Comparison of ENCODE assay signal across 1 cellular context in genomic region chr1:9338354-9339250, GRCh38.
TF ChIP-seq lines count a peak whose summit lies in the region.

No MANE protein-coding gene starts in this region.

TF ChIP-seq in H1, 55 proteins besides CTCF, POLR2A, EP300 and RAD21:
- TF ChIP-seq MAFK (IDR thresholded peaks at IDR 0.05; ENCODE audit: low read depth, low read length) = no peak
- TF ChIP-seq TAF1 (IDR thresholded peaks at IDR 0.05; ENCODE audit: low read depth, low read length) = no peak
- TF ChIP-seq CHD1 (IDR thresholded peaks at IDR 0.05; ENCODE audit: low read depth, low read length) = no peak
- no peak for TF ChIP-seq SIRT6 (IDR thresholded peaks at IDR 0.05; ENCODE audit: low read length)
- TF ChIP-seq USF2 (IDR thresholded peaks at IDR 0.05; ENCODE audit: low read length) = no peak
- TF ChIP-seq CBX5 (IDR thresholded peaks at IDR 0.05; ENCODE audit: low read depth, low read length) = no peak
- TF ChIP-seq, protein P1, sequence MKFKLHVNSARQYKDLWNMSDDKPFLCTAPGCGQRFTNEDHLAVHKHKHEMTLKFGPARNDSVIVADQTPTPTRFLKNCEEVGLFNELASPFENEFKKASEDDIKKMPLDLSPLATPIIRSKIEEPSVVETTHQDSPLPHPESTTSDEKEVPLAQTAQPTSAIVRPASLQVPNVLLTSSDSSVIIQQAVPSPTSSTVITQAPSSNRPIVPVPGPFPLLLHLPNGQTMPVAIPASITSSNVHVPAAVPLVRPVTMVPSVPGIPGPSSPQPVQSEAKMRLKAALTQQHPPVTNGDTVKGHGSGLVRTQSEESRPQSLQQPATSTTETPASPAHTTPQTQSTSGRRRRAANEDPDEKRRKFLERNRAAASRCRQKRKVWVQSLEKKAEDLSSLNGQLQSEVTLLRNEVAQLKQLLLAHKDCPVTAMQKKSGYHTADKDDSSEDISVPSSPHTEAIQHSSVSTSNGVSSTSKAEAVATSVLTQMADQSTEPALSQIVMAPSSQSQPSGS (IDR thresholded peaks at IDR 0.05; ENCODE audit: low read length) = no peak
- no peak for TF ChIP-seq SUZ12 (IDR thresholded peaks at IDR 0.05; ENCODE audit: low read length)
- no peak for TF ChIP-seq CTBP2 (IDR thresholded peaks at IDR 0.05; ENCODE audit: borderline replicate concordance, insufficient read depth, insufficient read length, low read length)
- no peak for TF ChIP-seq RFX5 (IDR thresholded peaks at IDR 0.05; ENCODE audit: borderline replicate concordance, low read depth, low read length)
- no peak for TF ChIP-seq POU5F1 (IDR thresholded peaks at IDR 0.05; ENCODE audit: low read depth, low read length)
- no peak for TF ChIP-seq TAF7 (optimal IDR thresholded peaks at IDR 0.05; ENCODE audit: borderline replicate concordance, low read depth, low read length)
